In genomic region chr11:27319065-27319464, GRCh38 we compare ENCODE assay signal across 8 cellular contexts. TPM values are rescaled to one million over a fixed set of nuclear protein-coding genes. Genes with fewer than 3 reads are reported as not detected.
A peak's percentile ranks its signal among the peaks of the same experiment; 100 is the strongest.
DNase-seq lines count a peak whose midpoint lies in the region; ATAC-seq, FAIRE-seq and TF ChIP-seq lines count a peak whose summit lies in the region.

No MANE protein-coding gene starts in this region.

- intact Hi-C loops in right cardiac atrium (cut with DNase I) (no loop called here), stomach (cut with DNase I; ENCODE audit: low total_unique reads) (no loop called here)

- H3K4me1 ChIP-seq in right cardiac atrium (ENCODE audit: control insufficient read depth, insufficient read depth, low read length) (no peaks in the 10 kb centered on the region), stomach (peaks cover 0 to 1% (median under 1%) of the 10 kb centered on the region in 4 donors)

- no peak for FAIRE-seq in GM19239 (lab: Jason Lieb, UNC)

- no peak for TF ChIP-seq CTCF in stomach (IDR thresholded peaks at IDR 0.05)

- TF ChIP-seq POLR2A in stomach (IDR thresholded peaks at IDR 0.05) = no peak

- DNase-seq in COLO829 (ENCODE audit: low spot score) = peak; percentile 42
- peak; percentile 7 for DNase-seq in GM19239 (ENCODE audit: insufficient read length, low spot score)
- DNase-seq in astrocyte of the hippocampus (ENCODE audit: low read depth, low spot score) = peak; percentile 60
- DNase-seq in ecto neural progenitor cell (ENCODE audit: low spot score) = no peak
- no peak for DNase-seq in right cardiac atrium
- no peak for DNase-seq in stomach
- DNase-seq in T-helper 9 cell = no peak

- no peak for TF ChIP-seq EP300 in stomach (IDR thresholded peaks at IDR 0.05)

- H3K27me3 ChIP-seq in right cardiac atrium (ENCODE audit: control insufficient read depth, insufficient read depth) (no peaks in the 10 kb centered on the region), stomach (no peaks in the 10 kb centered on the region)

- H3K27ac ChIP-seq in right cardiac atrium (ENCODE audit: low read length) (no peak overlapping the region), stomach (no peak overlapping the region)

- 52% methylated on average over 2 of the region's 2 CpGs for WGBS in right cardiac atrium
- WGBS in stomach, 5 donors = 16 to 45% (median 31%) methylated on average over 2 of the region's 2 CpGs

- H3K9me3 ChIP-seq in right cardiac atrium (ENCODE audit: control insufficient read depth, low read length) (no peaks in the 10 kb centered on the region), stomach (no peaks in the 10 kb centered on the region)

- ATAC-seq in HG03045 (IDR thresholded peaks at IDR 0.05; ENCODE audit: unreplicated experiment) = peak; percentile 97
- ATAC-seq in right cardiac atrium = no peak

- no peaks in the 10 kb centered on the region for H3K36me3 ChIP-seq in stomach

- H3K4me3 ChIP-seq in right cardiac atrium (ENCODE audit: low read length) (no peak overlapping the region), stomach (no peak overlapping the region)

RNA-seq across cellular contexts. Expression of gene CCDC34, which starts 44.0 kb away (rescaled TPM):
- 1 to 10 TPM; 3.3 to 4.4 (median 4.1) TPM for total RNA-seq in right cardiac atrium
- polyA plus RNA-seq in right cardiac atrium = 2.1 TPM
- total RNA-seq in stomach = 10 to 100 TPM in 1 of 5 donors, 1 to 10 TPM in 2, under 1 TPM in 1, not detected in 1; 0.89 to 65.8 (median 6.0) TPM
- polyA plus RNA-seq in stomach = 10 to 100 TPM in 2 of 3 donors, 1 to 10 TPM in 1; 7.0 to 25.2 (median 11.7) TPM

Comparison
In these comparisons a context has a peak if more than half of its experiments do, and no peak if none do; other contexts are left out.
1. DNase-seq: peak in COLO829 (single experiment), GM19239 (single experiment) and astrocyte of the hippocampus (single experiment); none in ecto neural progenitor cell (single experiment), right cardiac atrium (0 of 3), stomach (single experiment) and T-helper 9 cell (single experiment).